In the genomic region with DNA sequence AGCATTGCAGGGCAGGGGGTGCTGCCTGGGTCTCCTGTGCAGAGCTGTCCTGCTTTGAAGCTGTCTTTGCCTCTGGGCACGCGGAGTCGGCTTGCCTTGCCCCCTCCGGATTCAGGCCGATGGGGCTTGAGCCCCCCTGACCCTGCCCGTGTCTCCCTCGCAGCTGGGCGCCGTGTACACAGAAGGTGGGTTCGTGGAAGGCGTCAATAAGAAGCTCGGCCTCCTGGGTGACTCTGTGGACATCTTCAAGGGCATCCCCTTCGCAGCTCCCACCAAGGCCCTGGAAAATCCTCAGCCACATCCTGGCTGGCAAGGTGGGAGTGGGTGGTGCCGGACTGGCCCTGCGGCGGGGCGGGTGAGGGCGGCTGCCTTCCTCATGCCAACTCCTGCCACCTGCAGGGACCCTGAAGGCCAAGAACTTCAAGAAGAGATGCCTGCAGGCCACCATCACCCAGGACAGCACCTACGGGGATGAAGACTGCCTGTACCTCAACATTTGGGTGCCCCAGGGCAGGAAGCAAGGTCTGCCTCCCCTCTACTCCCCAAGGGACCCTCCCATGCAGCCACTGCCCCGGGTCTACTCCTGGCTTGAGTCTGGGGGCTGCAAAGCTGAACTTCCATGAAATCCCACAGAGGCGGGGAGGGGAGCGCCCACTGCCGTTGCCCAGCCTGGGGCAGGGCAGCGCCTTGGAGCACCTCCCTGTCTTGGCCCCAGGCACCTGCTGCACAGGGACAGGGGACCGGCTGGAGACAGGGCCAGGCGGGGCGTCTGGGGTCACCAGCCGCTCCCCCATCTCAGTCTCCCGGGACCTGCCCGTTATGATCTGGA, we compare ENCODE assay signal across 25 cellular contexts.
"Had no signal": no experiment of that assay in that cellular context is flagged by ENCODE, and none has a peak within 500 bp of the region (broad histone marks: within the 10 kb centered on the region; RNA-seq: fewer than 3 reads in every experiment).

No MANE protein-coding gene starts in this region.

- H3K27me3 Mint-ChIP-seq: activated CD8-positive, alpha-beta T cell treated with anti-CD3 and anti-CD28 coated beads for 36 hours; activated naive CD4-positive, alpha-beta T cell treated with anti-CD3 and anti-CD28 coated beads, Interleukin-2, amount 50 U/mL, for 24 hours; T-cell had no signal

- ATAC-seq: activated CD8-positive, alpha-beta T cell treated with anti-CD3 and anti-CD28 coated beads for 36 hours; activated T-cell treated with anti-CD3 and anti-CD28 coated beads, Interleukin-2, amount 50 U/mL, for 72 hours; Panc1; T-cell had no signal

- H3K27ac Mint-ChIP-seq: activated CD8-positive, alpha-beta T cell treated with anti-CD3 and anti-CD28 coated beads for 36 hours; activated naive CD4-positive, alpha-beta T cell treated with anti-CD3 and anti-CD28 coated beads, Interleukin-2, amount 50 U/mL, for 24 hours; activated T-cell treated with anti-CD3 and anti-CD28 coated beads, Interleukin-2, amount 50 U/mL, for 72 hours; activated T-helper 2 cell treated with anti-CD3 and anti-CD28 coated beads, Interferon-gamma antibody, Interleukin-2, Interleukin-4, amounts not matched to agents 10 μg/mL and 5 μg/mL and 100 μg/mL, durations not matched to agents 14 hours and 24 hours and 36 hours; T-cell had no signal

- H3K27ac ChIP-seq: KMS-11, VCaP had no signal

- FAIRE-seq: bronchial epithelial cell, TTC549 had no signal

- H3K9me3 Mint-ChIP-seq: activated CD8-positive, alpha-beta T cell treated with anti-CD3 and anti-CD28 coated beads for 36 hours; activated naive CD4-positive, alpha-beta T cell treated with anti-CD3 and anti-CD28 coated beads, Interleukin-2, amount 50 U/mL, for 24 hours; activated T-cell treated with anti-CD3 and anti-CD28 coated beads, Interleukin-2, amount 50 U/mL, for 72 hours; activated T-helper 2 cell treated with anti-CD3 and anti-CD28 coated beads, Interferon-gamma antibody, Interleukin-2, Interleukin-4, amounts not matched to agents 10 μg/mL and 5 μg/mL and 100 μg/mL, durations not matched to agents 14 hours and 24 hours and 36 hours; T-cell had no signal

- H3K9ac ChIP-seq: KMS-11 had no signal

- H3K36me3 Mint-ChIP-seq: activated naive CD4-positive, alpha-beta T cell treated with anti-CD3 and anti-CD28 coated beads, Interleukin-2, amount 50 U/mL, for 24 hours; T-cell had no signal

- DNase-seq: activated CD4-positive, CD25-positive, alpha-beta regulatory T cell; activated CD8-positive, alpha-beta memory T cell treated with anti-CD3 and anti-CD28 coated beads, Interleukin-2, amount 50 U/mL, for 4 hours; activated CD8-positive, alpha-beta T cell treated with anti-CD3 and anti-CD28 coated beads for 36 hours; activated naive CD4-positive, alpha-beta T cell; activated T-cell treated with anti-CD3 and anti-CD28 coated beads, Interleukin-2, amount 50 U/mL, for 72 hours; central memory CD4-positive, alpha-beta T cell; NCI-H1092; NCI-H1417; NCI-H1930; NCI-H2171; NCI-H2227 treated with DMSO at 0.1 percent for 48 hours; NCI-H69; NK-92 treated with Interleukin-12 subunit alpha and Interleukin-12 subunit beta, amount 100 ng/mL, for 24 hours; OCI-M1; SIG-M5; T-cell; T-helper 2 cell; T1000 had no signal

- H3K4me3 Mint-ChIP-seq: activated CD8-positive, alpha-beta T cell treated with anti-CD3 and anti-CD28 coated beads for 36 hours; activated naive CD4-positive, alpha-beta T cell treated with anti-CD3 and anti-CD28 coated beads, Interleukin-2, amount 50 U/mL, for 24 hours; activated T-cell treated with anti-CD3 and anti-CD28 coated beads, Interleukin-2, amount 50 U/mL, for 72 hours; T-cell had no signal

- H3K4me2 ChIP-seq: KMS-11 had no signal
